ENCODE assay signal across 2 cellular contexts in the genomic region with DNA sequence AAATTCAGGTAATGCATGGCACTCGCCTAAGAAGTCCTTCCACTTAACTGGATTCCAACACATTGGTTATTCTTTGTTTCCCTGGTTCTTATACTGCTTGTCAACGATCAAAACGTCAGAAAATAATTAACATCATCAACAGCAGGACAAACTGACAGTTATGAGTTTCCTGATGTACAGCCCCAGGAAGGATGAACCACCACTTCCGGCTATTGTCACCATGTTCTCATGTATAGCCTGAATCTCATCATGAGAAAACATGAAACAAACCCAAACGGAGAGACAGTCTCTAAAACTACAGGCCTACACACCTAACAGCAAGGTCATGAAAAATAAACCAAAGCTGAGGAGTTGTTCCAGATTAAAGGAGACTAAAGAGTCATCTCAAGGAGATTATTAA.
TF ChIP-seq lines count a peak whose summit lies in the region.

No MANE protein-coding gene starts in this region.

TF ChIP-seq in SK-N-SH, 30 proteins besides CTCF, POLR2A, EP300 and RAD21 (continued from another document):
- TF ChIP-seq EZH2phosphoT487 (IDR thresholded peaks at IDR 0.05; ENCODE audit: borderline replicate concordance, low read depth), result no peak
- TF ChIP-seq, protein P1, sequence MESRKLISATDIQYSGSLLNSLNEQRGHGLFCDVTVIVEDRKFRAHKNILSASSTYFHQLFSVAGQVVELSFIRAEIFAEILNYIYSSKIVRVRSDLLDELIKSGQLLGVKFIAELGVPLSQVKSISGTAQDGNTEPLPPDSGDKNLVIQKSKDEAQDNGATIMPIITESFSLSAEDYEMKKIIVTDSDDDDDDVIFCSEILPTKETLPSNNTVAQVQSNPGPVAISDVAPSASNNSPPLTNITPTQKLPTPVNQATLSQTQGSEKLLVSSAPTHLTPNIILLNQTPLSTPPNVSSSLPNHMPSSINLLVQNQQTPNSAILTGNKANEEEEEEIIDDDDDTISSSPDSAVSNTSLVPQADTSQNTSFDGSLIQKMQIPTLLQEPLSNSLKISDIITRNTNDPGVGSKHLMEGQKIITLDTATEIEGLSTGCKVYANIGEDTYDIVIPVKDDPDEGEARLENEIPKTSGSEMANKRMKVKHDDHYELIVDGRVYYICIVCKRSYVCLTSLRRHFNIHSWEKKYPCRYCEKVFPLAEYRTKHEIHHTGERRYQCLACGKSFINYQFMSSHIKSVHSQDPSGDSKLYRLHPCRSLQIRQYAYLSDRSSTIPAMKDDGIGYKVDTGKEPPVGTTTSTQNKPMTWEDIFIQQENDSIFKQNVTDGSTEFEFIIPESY (IDR thresholded peaks at IDR 0.05; ENCODE audit: borderline replicate concordance, low read depth), result no peak
- TF ChIP-seq, protein P2, sequence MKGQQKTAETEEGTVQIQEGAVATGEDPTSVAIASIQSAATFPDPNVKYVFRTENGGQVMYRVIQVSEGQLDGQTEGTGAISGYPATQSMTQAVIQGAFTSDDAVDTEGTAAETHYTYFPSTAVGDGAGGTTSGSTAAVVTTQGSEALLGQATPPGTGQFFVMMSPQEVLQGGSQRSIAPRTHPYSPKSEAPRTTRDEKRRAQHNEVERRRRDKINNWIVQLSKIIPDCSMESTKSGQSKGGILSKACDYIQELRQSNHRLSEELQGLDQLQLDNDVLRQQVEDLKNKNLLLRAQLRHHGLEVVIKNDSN (IDR thresholded peaks at IDR 0.05; ENCODE audit: borderline replicate concordance, low read depth), result no peak

TF ChIP-seq in HepG2, 621 proteins besides CTCF, POLR2A, EP300 and RAD21 (continued from another document):
- TF ChIP-seq, protein P3, sequence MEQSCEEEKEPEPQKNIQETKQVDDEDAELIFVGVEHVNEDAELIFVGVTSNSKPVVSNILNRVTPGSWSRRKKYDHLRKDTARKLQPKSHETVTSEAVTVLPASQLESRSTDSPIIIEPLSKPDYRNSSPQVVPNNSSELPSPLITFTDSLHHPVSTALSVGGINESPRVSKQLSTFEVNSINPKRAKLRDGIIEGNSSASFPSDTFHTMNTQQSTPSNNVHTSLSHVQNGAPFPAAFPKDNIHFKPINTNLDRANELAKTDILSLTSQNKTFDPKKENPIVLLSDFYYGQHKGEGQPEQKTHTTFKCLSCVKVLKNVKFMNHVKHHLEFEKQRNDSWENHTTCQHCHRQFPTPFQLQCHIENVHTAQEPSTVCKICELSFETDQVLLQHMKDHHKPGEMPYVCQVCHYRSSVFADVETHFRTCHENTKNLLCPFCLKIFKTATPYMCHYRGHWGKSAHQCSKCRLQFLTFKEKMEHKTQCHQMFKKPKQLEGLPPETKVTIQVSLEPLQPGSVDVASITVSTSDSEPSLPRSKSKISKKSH (CRISPR knock-in tag; IDR thresholded peaks at IDR 0.05; ENCODE audit: borderline replicate concordance), result no peak
